ENCODE assay signal across 8 cellular contexts in the genomic region with DNA sequence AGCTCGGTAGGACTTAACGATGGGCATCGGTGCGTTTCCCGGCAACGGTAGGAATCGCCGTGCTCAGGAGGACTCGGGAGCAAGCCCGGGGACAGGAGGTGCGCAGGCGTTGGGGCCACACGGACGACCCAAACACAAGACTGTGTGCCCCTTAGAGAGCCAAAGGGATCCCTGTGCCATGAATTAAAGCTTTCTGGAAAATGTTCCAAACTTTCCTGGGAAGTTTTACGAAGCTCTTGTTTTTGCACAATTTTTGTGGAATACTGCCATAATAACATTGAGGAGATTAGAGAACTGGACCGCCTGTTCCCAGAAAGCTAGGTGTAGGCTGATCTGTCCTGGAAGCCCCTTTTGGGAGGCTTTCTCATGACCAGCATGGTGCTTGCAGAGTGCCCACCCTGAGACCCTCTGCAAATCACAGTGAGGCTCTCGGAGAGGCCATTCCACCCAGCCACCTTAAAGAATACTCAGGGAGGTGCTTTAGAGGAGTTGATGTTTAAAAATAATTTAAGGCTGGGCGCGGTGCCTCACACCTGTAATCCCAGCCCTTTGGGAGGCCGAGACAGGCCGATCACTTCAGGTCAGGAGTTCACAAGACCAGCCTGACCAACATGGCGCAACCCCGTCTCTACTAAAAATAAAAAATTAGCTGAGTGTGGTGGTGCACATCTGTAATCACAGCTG.
DNase-seq lines count a peak whose midpoint lies in the region; ATAC-seq and TF ChIP-seq lines count a peak whose summit lies in the region.

No MANE protein-coding gene starts in this region.

- H3K9me3 Mint-ChIP-seq in activated naive CD8-positive, alpha-beta T cell treated with anti-CD3 and anti-CD28 coated beads, Interleukin-2, amount 50 U/mL, for 24 hours, result no peaks in the 10 kb centered on the region

- H3K4me1 ChIP-seq in BLaER1 (peaks cover 67% of the 10 kb centered on the region), iPS-20b (ENCODE audit: insufficient read depth, low read length) (peaks cover 4% of the 10 kb centered on the region; the same call in 1 of the 2 replicates), subcutaneous abdominal adipose tissue (ENCODE audit: control insufficient read depth in 5 of 5, insufficient read depth in 5 of 5, low read length in 5 of 5) (peaks cover 7 to 18% (median 17%) of the 10 kb centered on the region in 5 donors)

- no peaks in the 10 kb centered on the region for H3K27me3 ChIP-seq in BLaER1
- no peaks in the 10 kb centered on the region for H3K27me3 ChIP-seq in HL-60 (ENCODE audit: insufficient read depth, poor library complexity, severe bottlenecking)
- H3K27me3 ChIP-seq in iPS-20b (ENCODE audit: insufficient read depth, low read length), result no peaks in the 10 kb centered on the region
- H3K27me3 ChIP-seq in subcutaneous abdominal adipose tissue (ENCODE audit: control insufficient read depth in 5 of 5, insufficient read depth in 4 of 5, low read length in 5 of 5), result no peaks in the 10 kb centered on the region

- H3K4me3 Mint-ChIP-seq in activated naive CD8-positive, alpha-beta T cell treated with anti-CD3 and anti-CD28 coated beads, Interleukin-2, amount 50 U/mL, for 24 hours, result peak overlapping the region; percentile 92

- H3K4me3 ChIP-seq in BLaER1 (peak overlapping the region; percentile 73), HL-60 (replicated peaks; ENCODE audit: insufficient read depth, low read length) (peak overlapping the region; percentile 58), iPS-20b (ENCODE audit: low read length) (peak overlapping the region; percentile 93), subcutaneous abdominal adipose tissue (ENCODE audit: low read depth in 1 of 5, low read length in 5 of 5) (peak overlapping the region; percentile 60 to 92 (median 80))

- H4K20me1 ChIP-seq in BLaER1, result no peaks in the 10 kb centered on the region

- no peak for TF ChIP-seq CTCF in HL-60 (IDR thresholded peaks at IDR 0.05; ENCODE audit: insufficient read depth, low read length)

- ATAC-seq in activated naive CD8-positive, alpha-beta T cell treated with anti-CD3 and anti-CD28 coated beads, Interleukin-2, amount 50 U/mL, for 24 hours, result no peak
- no peak for ATAC-seq in HG02678 (IDR thresholded peaks at IDR 0.05; ENCODE audit: unreplicated experiment)

- H3K4me2 ChIP-seq in BLaER1, result peak overlapping the region; percentile 93

- peaks cover 3% of the 10 kb centered on the region for H3K27me3 Mint-ChIP-seq in activated naive CD8-positive, alpha-beta T cell treated with anti-CD3 and anti-CD28 coated beads, Interleukin-2, amount 50 U/mL, for 24 hours

- peak overlapping the region; percentile 99 for H3K27ac Mint-ChIP-seq in activated naive CD8-positive, alpha-beta T cell treated with anti-CD3 and anti-CD28 coated beads, Interleukin-2, amount 50 U/mL, for 24 hours

- H3K9me3 ChIP-seq in BLaER1 (no peaks in the 10 kb centered on the region), iPS-20b (ENCODE audit: insufficient read depth, low read depth, low read length) (no peaks in the 10 kb centered on the region), subcutaneous abdominal adipose tissue (ENCODE audit: control insufficient read depth in 5 of 5, low read length in 5 of 5) (no peaks in the 10 kb centered on the region)

- H3K4me1 Mint-ChIP-seq in activated naive CD8-positive, alpha-beta T cell treated with anti-CD3 and anti-CD28 coated beads, Interleukin-2, amount 50 U/mL, for 24 hours, result peaks cover 45% of the 10 kb centered on the region

- H3K9ac ChIP-seq in BLaER1, result peak overlapping the region; percentile 96
- H3K9ac ChIP-seq in iPS-20b (ENCODE audit: low read depth, low read length), result peak overlapping the region; percentile 97
- H3K9ac ChIP-seq in subcutaneous abdominal adipose tissue (ENCODE audit: low read length in 5 of 5), result peak overlapping the region; percentile 92 to 99 (median 97)

- H3K27ac ChIP-seq in BLaER1 (peak overlapping the region; percentile 97), HL-60 (replicated peaks) (peak overlapping the region; percentile 95), iPS-20b (ENCODE audit: low read length) (peak overlapping the region; percentile 80), subcutaneous abdominal adipose tissue (ENCODE audit: low read depth, low read length) (peak overlapping the region; percentile 96)

- H3K36me3 ChIP-seq in BLaER1 (no peaks in the 10 kb centered on the region), iPS-20b (ENCODE audit: insufficient read depth, low read depth, low read length) (no peaks in the 10 kb centered on the region), subcutaneous abdominal adipose tissue (ENCODE audit: control insufficient read depth in 5 of 5, insufficient read depth in 5 of 5, low read length in 5 of 5) (no peaks in the 10 kb centered on the region)

- H3K36me3 Mint-ChIP-seq in activated naive CD8-positive, alpha-beta T cell treated with anti-CD3 and anti-CD28 coated beads, Interleukin-2, amount 50 U/mL, for 24 hours (ENCODE audit: low read depth), result no peaks in the 10 kb centered on the region

- DNase-seq in HL-60 (ENCODE audit: low read depth in 1 of 2, low spot score in 1 of 2) (no peak), HuH-7 (ENCODE audit: low spot score) (no peak), epidermal melanocyte (ENCODE audit: insufficient read length, low spot score) (no peak)
- DNase-seq in activated naive CD8-positive, alpha-beta T cell treated with anti-CD3 and anti-CD28 coated beads, Interleukin-2, amount 50 U/mL, for 24 hours, result peak; percentile 40
